In the genomic region with DNA sequence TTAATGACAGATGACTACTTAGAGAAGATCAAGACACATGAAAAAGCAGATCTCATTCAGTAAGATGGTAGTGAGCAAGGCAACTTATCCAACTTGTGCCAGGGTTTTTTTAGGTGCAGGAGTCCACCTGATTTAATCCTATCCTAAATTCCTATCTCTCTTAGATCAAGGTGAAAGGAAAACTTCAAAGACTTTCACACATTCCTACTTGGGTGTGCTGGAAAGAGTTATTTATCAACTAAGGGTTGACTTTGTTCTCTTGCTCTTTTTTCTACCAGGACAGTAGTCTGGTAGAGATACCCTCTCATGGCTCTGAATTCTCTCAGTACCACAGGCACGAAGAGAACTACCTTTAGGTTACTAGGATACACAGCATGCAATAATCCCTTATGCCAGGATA, we compare ENCODE assay signal across 1 cellular context.
A peak's percentile ranks its signal among the peaks of the same experiment; 100 is the strongest.
TF ChIP-seq lines count a peak whose summit lies in the region.

No MANE protein-coding gene starts in this region.

TF ChIP-seq in HepG2, 621 proteins besides CTCF, POLR2A, EP300 and RAD21 (continued from another document and continues in another):
- no peak for TF ChIP-seq ZBTB38 (CRISPR knock-in tag; IDR thresholded peaks at IDR 0.05)
- TF ChIP-seq, protein P1, sequence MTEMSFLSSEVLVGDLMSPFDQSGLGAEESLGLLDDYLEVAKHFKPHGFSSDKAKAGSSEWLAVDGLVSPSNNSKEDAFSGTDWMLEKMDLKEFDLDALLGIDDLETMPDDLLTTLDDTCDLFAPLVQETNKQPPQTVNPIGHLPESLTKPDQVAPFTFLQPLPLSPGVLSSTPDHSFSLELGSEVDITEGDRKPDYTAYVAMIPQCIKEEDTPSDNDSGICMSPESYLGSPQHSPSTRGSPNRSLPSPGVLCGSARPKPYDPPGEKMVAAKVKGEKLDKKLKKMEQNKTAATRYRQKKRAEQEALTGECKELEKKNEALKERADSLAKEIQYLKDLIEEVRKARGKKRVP (CRISPR knock-in tag; IDR thresholded peaks at IDR 0.05) = peak in 1 of 2 experiments; percentile 29; a peak in 1 of 4 replicates
- TF ChIP-seq, protein P2, sequence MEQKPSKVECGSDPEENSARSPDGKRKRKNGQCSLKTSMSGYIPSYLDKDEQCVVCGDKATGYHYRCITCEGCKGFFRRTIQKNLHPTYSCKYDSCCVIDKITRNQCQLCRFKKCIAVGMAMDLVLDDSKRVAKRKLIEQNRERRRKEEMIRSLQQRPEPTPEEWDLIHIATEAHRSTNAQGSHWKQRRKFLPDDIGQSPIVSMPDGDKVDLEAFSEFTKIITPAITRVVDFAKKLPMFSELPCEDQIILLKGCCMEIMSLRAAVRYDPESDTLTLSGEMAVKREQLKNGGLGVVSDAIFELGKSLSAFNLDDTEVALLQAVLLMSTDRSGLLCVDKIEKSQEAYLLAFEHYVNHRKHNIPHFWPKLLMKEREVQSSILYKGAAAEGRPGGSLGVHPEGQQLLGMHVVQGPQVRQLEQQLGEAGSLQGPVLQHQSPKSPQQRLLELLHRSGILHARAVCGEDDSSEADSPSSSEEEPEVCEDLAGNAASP (CRISPR knock-in tag; IDR thresholded peaks at IDR 0.05; ENCODE audit: borderline replicate concordance) = peak; percentile 57; the same call in 1 of the 2 replicates
- no peak for TF ChIP-seq FOXK1 (CRISPR knock-in tag; IDR thresholded peaks at IDR 0.05; ENCODE audit: borderline replicate concordance, low read depth)
- TF ChIP-seq, protein P3, sequence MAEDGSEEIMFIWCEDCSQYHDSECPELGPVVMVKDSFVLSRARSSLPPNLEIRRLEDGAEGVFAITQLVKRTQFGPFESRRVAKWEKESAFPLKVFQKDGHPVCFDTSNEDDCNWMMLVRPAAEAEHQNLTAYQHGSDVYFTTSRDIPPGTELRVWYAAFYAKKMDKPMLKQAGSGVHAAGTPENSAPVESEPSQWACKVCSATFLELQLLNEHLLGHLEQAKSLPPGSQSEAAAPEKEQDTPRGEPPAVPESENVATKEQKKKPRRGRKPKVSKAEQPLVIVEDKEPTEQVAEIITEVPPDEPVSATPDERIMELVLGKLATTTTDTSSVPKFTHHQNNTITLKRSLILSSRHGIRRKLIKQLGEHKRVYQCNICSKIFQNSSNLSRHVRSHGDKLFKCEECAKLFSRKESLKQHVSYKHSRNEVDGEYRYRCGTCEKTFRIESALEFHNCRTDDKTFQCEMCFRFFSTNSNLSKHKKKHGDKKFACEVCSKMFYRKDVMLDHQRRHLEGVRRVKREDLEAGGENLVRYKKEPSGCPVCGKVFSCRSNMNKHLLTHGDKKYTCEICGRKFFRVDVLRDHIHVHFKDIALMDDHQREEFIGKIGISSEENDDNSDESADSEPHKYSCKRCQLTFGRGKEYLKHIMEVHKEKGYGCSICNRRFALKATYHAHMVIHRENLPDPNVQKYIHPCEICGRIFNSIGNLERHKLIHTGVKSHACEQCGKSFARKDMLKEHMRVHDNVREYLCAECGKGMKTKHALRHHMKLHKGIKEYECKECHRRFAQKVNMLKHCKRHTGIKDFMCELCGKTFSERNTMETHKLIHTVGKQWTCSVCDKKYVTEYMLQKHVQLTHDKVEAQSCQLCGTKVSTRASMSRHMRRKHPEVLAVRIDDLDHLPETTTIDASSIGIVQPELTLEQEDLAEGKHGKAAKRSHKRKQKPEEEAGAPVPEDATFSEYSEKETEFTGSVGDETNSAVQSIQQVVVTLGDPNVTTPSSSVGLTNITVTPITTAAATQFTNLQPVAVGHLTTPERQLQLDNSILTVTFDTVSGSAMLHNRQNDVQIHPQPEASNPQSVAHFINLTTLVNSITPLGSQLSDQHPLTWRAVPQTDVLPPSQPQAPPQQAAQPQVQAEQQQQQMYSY (CRISPR knock-in tag; IDR thresholded peaks at IDR 0.05) = peak; percentile 24; the same call in 1 of the 2 replicates
- no peak for TF ChIP-seq ARHGAP35 (CRISPR knock-in tag; IDR thresholded peaks at IDR 0.05; ENCODE audit: borderline replicate concordance)
- TF ChIP-seq, protein P4, sequence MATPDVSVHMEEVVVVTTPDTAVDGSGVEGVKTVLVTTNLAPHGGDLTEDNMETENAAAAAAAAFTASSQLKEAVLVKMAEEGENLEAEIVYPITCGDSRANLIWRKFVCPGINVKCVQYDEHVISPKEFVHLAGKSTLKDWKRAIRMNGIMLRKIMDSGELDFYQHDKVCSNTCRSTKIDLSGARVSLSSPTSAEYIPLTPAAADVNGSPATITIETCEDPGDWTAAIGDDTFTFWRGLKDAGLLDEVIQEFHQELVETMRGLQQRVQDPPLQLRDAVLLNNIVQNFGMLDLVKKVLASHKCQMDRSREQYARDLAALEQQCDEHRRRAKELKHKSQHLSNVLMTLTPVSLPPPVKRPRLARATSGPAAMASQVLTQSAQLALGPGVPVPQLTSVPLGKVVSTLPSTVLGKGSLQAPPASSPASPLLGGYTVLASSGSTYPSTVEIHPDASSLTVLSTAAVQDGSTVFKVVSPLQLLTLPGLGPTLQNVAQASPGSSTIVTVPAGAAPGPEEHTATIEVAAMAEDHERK (CRISPR knock-in tag; IDR thresholded peaks at IDR 0.05; ENCODE audit: low read depth) = no peak
- no peak for TF ChIP-seq SMARCE1 (IDR thresholded peaks at IDR 0.05; ENCODE audit: borderline replicate concordance)
- TF ChIP-seq SIN3A (IDR thresholded peaks at IDR 0.05; ENCODE audit: borderline replicate concordance, low read depth, low read length) = no peak
- TF ChIP-seq, protein P5, sequence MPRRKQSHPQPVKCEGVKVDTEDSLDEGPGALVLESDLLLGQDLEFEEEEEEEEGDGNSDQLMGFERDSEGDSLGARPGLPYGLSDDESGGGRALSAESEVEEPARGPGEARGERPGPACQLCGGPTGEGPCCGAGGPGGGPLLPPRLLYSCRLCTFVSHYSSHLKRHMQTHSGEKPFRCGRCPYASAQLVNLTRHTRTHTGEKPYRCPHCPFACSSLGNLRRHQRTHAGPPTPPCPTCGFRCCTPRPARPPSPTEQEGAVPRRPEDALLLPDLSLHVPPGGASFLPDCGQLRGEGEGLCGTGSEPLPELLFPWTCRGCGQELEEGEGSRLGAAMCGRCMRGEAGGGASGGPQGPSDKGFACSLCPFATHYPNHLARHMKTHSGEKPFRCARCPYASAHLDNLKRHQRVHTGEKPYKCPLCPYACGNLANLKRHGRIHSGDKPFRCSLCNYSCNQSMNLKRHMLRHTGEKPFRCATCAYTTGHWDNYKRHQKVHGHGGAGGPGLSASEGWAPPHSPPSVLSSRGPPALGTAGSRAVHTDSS (CRISPR knock-in tag; conservative IDR thresholded peaks at IDR 0.05) = no peak
- no peak for TF ChIP-seq ELF4 (CRISPR knock-in tag; IDR thresholded peaks at IDR 0.05; ENCODE audit: borderline replicate concordance)
- TF ChIP-seq FOXM1 (CRISPR knock-in tag; IDR thresholded peaks at IDR 0.05) = no peak
- TF ChIP-seq, protein P6, sequence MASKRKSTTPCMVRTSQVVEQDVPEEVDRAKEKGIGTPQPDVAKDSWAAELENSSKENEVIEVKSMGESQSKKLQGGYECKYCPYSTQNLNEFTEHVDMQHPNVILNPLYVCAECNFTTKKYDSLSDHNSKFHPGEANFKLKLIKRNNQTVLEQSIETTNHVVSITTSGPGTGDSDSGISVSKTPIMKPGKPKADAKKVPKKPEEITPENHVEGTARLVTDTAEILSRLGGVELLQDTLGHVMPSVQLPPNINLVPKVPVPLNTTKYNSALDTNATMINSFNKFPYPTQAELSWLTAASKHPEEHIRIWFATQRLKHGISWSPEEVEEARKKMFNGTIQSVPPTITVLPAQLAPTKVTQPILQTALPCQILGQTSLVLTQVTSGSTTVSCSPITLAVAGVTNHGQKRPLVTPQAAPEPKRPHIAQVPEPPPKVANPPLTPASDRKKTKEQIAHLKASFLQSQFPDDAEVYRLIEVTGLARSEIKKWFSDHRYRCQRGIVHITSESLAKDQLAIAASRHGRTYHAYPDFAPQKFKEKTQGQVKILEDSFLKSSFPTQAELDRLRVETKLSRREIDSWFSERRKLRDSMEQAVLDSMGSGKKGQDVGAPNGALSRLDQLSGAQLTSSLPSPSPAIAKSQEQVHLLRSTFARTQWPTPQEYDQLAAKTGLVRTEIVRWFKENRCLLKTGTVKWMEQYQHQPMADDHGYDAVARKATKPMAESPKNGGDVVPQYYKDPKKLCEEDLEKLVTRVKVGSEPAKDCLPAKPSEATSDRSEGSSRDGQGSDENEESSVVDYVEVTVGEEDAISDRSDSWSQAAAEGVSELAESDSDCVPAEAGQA (IDR thresholded peaks at IDR 0.05; ENCODE audit: low read depth) = no peak
- TF ChIP-seq, protein P6 (CRISPR knock-in tag; IDR thresholded peaks at IDR 0.05; ENCODE audit: borderline replicate concordance) = no peak
- TF ChIP-seq ZNF431 (CRISPR knock-in tag; IDR thresholded peaks at IDR 0.05; ENCODE audit: borderline replicate concordance, low read depth) = no peak
- no peak for TF ChIP-seq ZNF17 (CRISPR knock-in tag; IDR thresholded peaks at IDR 0.05)
- no peak for TF ChIP-seq ZNF207 (IDR thresholded peaks at IDR 0.05; ENCODE audit: borderline replicate concordance)
- TF ChIP-seq SSRP1 (CRISPR knock-in tag; IDR thresholded peaks at IDR 0.05) = no peak
- TF ChIP-seq NAIF1 (CRISPR knock-in tag; IDR thresholded peaks at IDR 0.05; ENCODE audit: borderline replicate concordance) = no peak
- no peak for TF ChIP-seq PAF1 (CRISPR knock-in tag; IDR thresholded peaks at IDR 0.05)
- TF ChIP-seq, protein P7, sequence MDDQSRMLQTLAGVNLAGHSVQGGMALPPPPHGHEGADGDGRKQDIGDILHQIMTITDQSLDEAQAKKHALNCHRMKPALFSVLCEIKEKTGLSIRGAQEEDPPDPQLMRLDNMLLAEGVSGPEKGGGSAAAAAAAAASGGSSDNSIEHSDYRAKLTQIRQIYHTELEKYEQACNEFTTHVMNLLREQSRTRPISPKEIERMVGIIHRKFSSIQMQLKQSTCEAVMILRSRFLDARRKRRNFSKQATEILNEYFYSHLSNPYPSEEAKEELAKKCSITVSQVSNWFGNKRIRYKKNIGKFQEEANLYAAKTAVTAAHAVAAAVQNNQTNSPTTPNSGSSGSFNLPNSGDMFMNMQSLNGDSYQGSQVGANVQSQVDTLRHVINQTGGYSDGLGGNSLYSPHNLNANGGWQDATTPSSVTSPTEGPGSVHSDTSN (CRISPR knock-in tag; IDR thresholded peaks at IDR 0.05; ENCODE audit: borderline replicate concordance) = no peak
- no peak for TF ChIP-seq PRPF4 (IDR thresholded peaks at IDR 0.05; ENCODE audit: low read depth, low read length, poor library complexity, severe bottlenecking)
- TF ChIP-seq FOSL1 (CRISPR knock-in tag; IDR thresholded peaks at IDR 0.05; ENCODE audit: borderline replicate concordance) = no peak
- peak; percentile 78 for TF ChIP-seq FOXJ3 (CRISPR knock-in tag; IDR thresholded peaks at IDR 0.05; ENCODE audit: borderline replicate concordance)
- TF ChIP-seq, protein P8, sequence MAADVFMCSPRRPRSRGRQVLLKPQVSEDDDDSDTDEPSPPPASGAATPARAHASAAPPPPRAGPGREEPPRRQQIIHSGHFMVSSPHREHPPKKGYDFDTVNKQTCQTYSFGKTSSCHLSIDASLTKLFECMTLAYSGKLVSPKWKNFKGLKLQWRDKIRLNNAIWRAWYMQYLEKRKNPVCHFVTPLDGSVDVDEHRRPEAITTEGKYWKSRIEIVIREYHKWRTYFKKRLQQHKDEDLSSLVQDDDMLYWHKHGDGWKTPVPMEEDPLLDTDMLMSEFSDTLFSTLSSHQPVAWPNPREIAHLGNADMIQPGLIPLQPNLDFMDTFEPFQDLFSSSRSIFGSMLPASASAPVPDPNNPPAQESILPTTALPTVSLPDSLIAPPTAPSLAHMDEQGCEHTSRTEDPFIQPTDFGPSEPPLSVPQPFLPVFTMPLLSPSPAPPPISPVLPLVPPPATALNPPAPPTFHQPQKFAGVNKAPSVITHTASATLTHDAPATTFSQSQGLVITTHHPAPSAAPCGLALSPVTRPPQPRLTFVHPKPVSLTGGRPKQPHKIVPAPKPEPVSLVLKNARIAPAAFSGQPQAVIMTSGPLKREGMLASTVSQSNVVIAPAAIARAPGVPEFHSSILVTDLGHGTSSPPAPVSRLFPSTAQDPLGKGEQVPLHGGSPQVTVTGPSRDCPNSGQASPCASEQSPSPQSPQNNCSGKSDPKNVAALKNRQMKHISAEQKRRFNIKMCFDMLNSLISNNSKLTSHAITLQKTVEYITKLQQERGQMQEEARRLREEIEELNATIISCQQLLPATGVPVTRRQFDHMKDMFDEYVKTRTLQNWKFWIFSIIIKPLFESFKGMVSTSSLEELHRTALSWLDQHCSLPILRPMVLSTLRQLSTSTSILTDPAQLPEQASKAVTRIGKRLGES (CRISPR knock-in tag; IDR thresholded peaks at IDR 0.05; ENCODE audit: borderline replicate concordance) = no peak
- TF ChIP-seq, protein P9, sequence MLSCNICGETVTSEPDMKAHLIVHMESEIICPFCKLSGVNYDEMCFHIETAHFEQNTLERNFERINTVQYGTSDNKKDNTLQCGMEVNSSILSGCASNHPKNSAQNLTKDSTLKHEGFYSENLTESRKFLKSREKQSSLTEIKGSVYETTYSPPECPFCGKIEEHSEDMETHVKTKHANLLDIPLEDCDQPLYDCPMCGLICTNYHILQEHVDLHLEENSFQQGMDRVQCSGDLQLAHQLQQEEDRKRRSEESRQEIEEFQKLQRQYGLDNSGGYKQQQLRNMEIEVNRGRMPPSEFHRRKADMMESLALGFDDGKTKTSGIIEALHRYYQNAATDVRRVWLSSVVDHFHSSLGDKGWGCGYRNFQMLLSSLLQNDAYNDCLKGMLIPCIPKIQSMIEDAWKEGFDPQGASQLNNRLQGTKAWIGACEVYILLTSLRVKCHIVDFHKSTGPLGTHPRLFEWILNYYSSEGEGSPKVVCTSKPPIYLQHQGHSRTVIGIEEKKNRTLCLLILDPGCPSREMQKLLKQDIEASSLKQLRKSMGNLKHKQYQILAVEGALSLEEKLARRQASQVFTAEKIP (CRISPR knock-in tag; IDR thresholded peaks at IDR 0.05; ENCODE audit: borderline replicate concordance) = no peak
- no peak for TF ChIP-seq GTF2F1 (IDR thresholded peaks at IDR 0.05; ENCODE audit: low read length)
